Comparison of ENCODE assay signal across 26 cellular contexts in genomic region chr16:55433535-55433934, GRCh38. TPM values are rescaled to one million over a fixed set of nuclear protein-coding genes. Genes with fewer than 3 reads are reported as not detected.
"Had no signal": no experiment of that assay in that cellular context is flagged by ENCODE, and none has a peak within 500 bp of the region (broad histone marks: within the 10 kb centered on the region; RNA-seq: fewer than 3 reads in every experiment).

No MANE protein-coding gene starts in this region.

- H3K36me3 Mint-ChIP-seq: naive B cell; natural killer cell treated with Interleukin-12 subunit alpha and Interleukin-12 subunit beta and Interleukin-15 and Interleukin-18, amount 100 ng/mL, for 72 hours; stimulated activated effector memory CD8-positive, alpha-beta T cell treated with anti-CD3 and anti-CD28 coated beads, Interleukin-12 subunit alpha, Interleukin-12 subunit beta, amount 100 ng/mL, for 72 hours had no signal

- H3K4me1 Mint-ChIP-seq: naive B cell; stimulated activated effector memory CD8-positive, alpha-beta T cell treated with anti-CD3 and anti-CD28 coated beads, Interleukin-12 subunit alpha, Interleukin-12 subunit beta, amount 100 ng/mL, for 72 hours had no signal

- DNase-seq: cerebellar nuclear complex; effector CD4-positive, alpha-beta T cell; endodermal cell; foreskin fibroblast; heart left ventricle; hippocampal formation; left cardiac atrium; left lung; lower lobe of right lung; naive B cell; nucleus accumbens; retina; right lobe of liver; stimulated activated CD4-positive, alpha-beta T cell treated with anti-CD3 and anti-CD28 coated beads, Interleukin-2, amount 100 ng/mL, for 24 hours; stimulated activated CD4-positive, alpha-beta T cell treated with anti-CD3 and anti-CD28 coated beads, Interleukin-4, amount 100 ng/mL, for 24 hours; stimulated activated naive CD4-positive, alpha-beta T cell treated with Interleukin-2 at 50 U/mL for 16 hours; stomach; thyroid gland; trophoblast cell had no signal

- H3K4me3 ChIP-seq: dorsolateral prefrontal cortex, gastroesophageal sphincter, heart left ventricle, left lung, lower lobe of right lung, right lobe of liver, stomach, thyroid gland, vagina had no signal

- H3K4me1 ChIP-seq: right lobe of liver, thyroid gland had no signal

- H3K9me3 ChIP-seq: gastroesophageal sphincter, heart left ventricle, left lung, lower lobe of right lung, right lobe of liver, stomach, thyroid gland, vagina had no signal

- H3K27me3 ChIP-seq: left lung, right lobe of liver, thyroid gland, vagina had no signal

- H3K9me3 Mint-ChIP-seq: endodermal cell; natural killer cell treated with Interleukin-12 subunit alpha and Interleukin-12 subunit beta and Interleukin-15 and Interleukin-18, amount 100 ng/mL, for 72 hours; neural crest cell; stimulated activated effector memory CD8-positive, alpha-beta T cell treated with anti-CD3 and anti-CD28 coated beads, Interleukin-12 subunit alpha, Interleukin-12 subunit beta, amount 100 ng/mL, for 72 hours had no signal

- H3K27ac ChIP-seq: dorsolateral prefrontal cortex, epithelial cell of prostate, gastroesophageal sphincter, left lung, lower lobe of right lung, right lobe of liver, stomach, thyroid gland, vagina had no signal

- H3K4me3 Mint-ChIP-seq: endodermal cell; naive B cell; natural killer cell treated with Interleukin-12 subunit alpha and Interleukin-12 subunit beta and Interleukin-15 and Interleukin-18, amount 100 ng/mL, for 72 hours; neural crest cell; stimulated activated effector memory CD8-positive, alpha-beta T cell treated with anti-CD3 and anti-CD28 coated beads, Interleukin-12 subunit alpha, Interleukin-12 subunit beta, amount 100 ng/mL, for 72 hours had no signal

- H3K27ac Mint-ChIP-seq: endodermal cell; naive B cell; natural killer cell treated with Interleukin-12 subunit alpha and Interleukin-12 subunit beta and Interleukin-15 and Interleukin-18, amount 100 ng/mL, for 72 hours; stimulated activated effector memory CD8-positive, alpha-beta T cell treated with anti-CD3 and anti-CD28 coated beads, Interleukin-12 subunit alpha, Interleukin-12 subunit beta, amount 100 ng/mL, for 72 hours had no signal

- H3K36me3 ChIP-seq: gastroesophageal sphincter, heart left ventricle, left lung, lower lobe of right lung, right lobe of liver, stomach, thyroid gland, vagina had no signal

RNA-seq across cellular contexts. Expression of gene MMP2, which starts 45.5 kb away (rescaled TPM):
- total RNA-seq: natural killer cell treated with Interleukin-12 subunit alpha and Interleukin-12 subunit beta and Interleukin-15 and Interleukin-18, amount 100 ng/mL, for 72 hours had no signal
